In the genomic region with DNA sequence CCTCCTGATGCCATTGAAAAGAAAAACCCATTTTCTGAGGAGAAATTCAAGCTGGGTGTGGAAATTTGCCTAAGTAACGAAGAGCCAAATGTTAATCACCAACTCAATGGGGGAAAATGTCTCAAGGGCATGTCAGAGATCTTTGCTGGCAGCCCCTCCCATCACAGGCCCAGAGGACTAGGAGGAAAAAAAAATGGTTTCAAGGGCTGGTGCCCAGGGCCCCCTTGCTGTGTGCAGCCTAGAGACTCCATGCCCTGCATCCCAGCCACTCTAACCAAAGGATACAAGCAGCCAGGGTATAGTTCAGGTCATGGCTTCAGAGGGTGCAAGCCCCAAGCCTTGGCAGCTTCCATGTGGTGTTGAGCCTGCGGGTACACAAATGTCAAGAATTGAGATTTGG, we compare ENCODE assay signal across 9 cellular contexts.
"Had no signal": no experiment of that assay in that cellular context is flagged by ENCODE, and none has a peak within 500 bp of the region (broad histone marks: within the 10 kb centered on the region; RNA-seq: fewer than 3 reads in every experiment).

No MANE protein-coding gene starts in this region.

- H3K27ac ChIP-seq: HL-60, KMS-11 had no signal

- H3K9ac ChIP-seq: KMS-11 had no signal

- FAIRE-seq: HepG2, HTR-8/SVneo had no signal

- ATAC-seq: HepG2 had no signal

- H3K27me3 Mint-ChIP-seq: IgD-negative memory B cell had no signal

- H3K4me2 ChIP-seq: KMS-11 had no signal

- DNase-seq: IMR-90, Karpas-422, KBM-7, KG1 had no signal
